ENCODE assay signal across 14 cellular contexts in genomic region chr2:97653874-97654273, GRCh38. TPM values are rescaled to one million over a fixed set of nuclear protein-coding genes. Genes with fewer than 3 reads are reported as not detected.
DNase-seq lines count a peak whose midpoint lies in the region; ATAC-seq and TF ChIP-seq lines count a peak whose summit lies in the region.
"Had no signal": no experiment of that assay in that cellular context is flagged by ENCODE, and none has a peak within 500 bp of the region (broad histone marks: within the 10 kb centered on the region; RNA-seq: fewer than 3 reads in every experiment).

No MANE protein-coding gene starts in this region.

- no peak for ATAC-seq in CD8-positive, alpha-beta T cell

- H2AK5ac ChIP-seq in mesenchymal stem cell (ENCODE audit: low read length, severe bottlenecking): no peak overlapping the region

- no peaks in the 10 kb centered on the region for H3K27me3 Mint-ChIP-seq in CD14-positive monocyte (ENCODE audit: low read depth in 3 of 3)
- no peaks in the 10 kb centered on the region for H3K27me3 Mint-ChIP-seq in CD8-positive, alpha-beta T cell (ENCODE audit: low read depth)
- H3K27me3 Mint-ChIP-seq in activated T-helper 2 cell treated with anti-CD3 and anti-CD28 coated beads, Interferon-gamma antibody, Interleukin-2, Interleukin-4, amounts not matched to agents 10 μg/mL and 5 μg/mL and 100 μg/mL, durations not matched to agents 14 hours and 24 hours and 36 hours (ENCODE audit: low read depth): no peaks in the 10 kb centered on the region

- no peak overlapping the region for H2BK120ac ChIP-seq in mesenchymal stem cell (ENCODE audit: low read depth, low read length)

- intact Hi-C loops in CD14-positive monocyte (cut with micrococcal nuclease): no loop called here
- intact Hi-C loops in CD8-positive, alpha-beta T cell (cut with DNase I, micrococcal nuclease): no loop called here
- intact Hi-C loops in activated T-helper 2 cell treated with anti-CD3 and anti-CD28 coated beads, Interferon-gamma antibody, Interleukin-2, Interleukin-4, amounts not matched to agents 10 μg/mL and 5 μg/mL and 100 μg/mL, durations not matched to agents 14 hours and 24 hours and 36 hours (cut with micrococcal nuclease): no loop called here

- H2BK12ac ChIP-seq in mesenchymal stem cell (ENCODE audit: low read length in 2 of 2): no peak overlapping the region

- no peak overlapping the region for H3K23ac ChIP-seq in mesenchymal stem cell (ENCODE audit: low read length in 2 of 2)

- H3K27ac Mint-ChIP-seq in CD14-positive monocyte: peak overlapping the region in 4 of 7 donors; percentile 23 to 47 (median 36)
- peak overlapping the region; percentile 60 for H3K27ac Mint-ChIP-seq in CD8-positive, alpha-beta T cell
- peak overlapping the region; percentile 55 for H3K27ac Mint-ChIP-seq in activated T-helper 2 cell treated with anti-CD3 and anti-CD28 coated beads, Interferon-gamma antibody, Interleukin-2, Interleukin-4, amounts not matched to agents 10 μg/mL and 5 μg/mL and 100 μg/mL, durations not matched to agents 14 hours and 24 hours and 36 hours

- DNase-seq in CD14-positive monocyte (ENCODE audit: low spot score): no peak
- no peak for DNase-seq in CD8-positive, alpha-beta T cell
- DNase-seq in activated T-helper 2 cell treated with anti-CD3 and anti-CD28 coated beads, Interferon-gamma antibody, Interleukin-2, Interleukin-4, amounts not matched to agents 10 μg/mL and 5 μg/mL and 100 μg/mL, durations not matched to agents 14 hours and 24 hours and 36 hours (ENCODE audit: low spot score): no peak
- no peak for DNase-seq in mesenchymal stem cell
- DNase-seq in UCSD-AML1 (lab: John Stamatoyannopoulos, UW; ENCODE audit: unreplicated experiment): no peak
- DNase-seq: BE2C, Kasumi-1, NCI-H1930, NCI-H2171 treated with DMSO at 0.1 percent for 48 hours, NCI-H774, Peyer's patch, Right ventricle myocardium superior, SK-N-SH had no signal

- H3K79me1 ChIP-seq in mesenchymal stem cell (replicated peaks; ENCODE audit: low read length, poor library complexity, severe bottlenecking): peaks cover 14% of the 10 kb centered on the region

- TF ChIP-seq CTCF in CD14-positive monocyte (IDR thresholded peaks at IDR 0.05): no peak
- no peak for TF ChIP-seq CTCF in CD8-positive, alpha-beta T cell (IDR thresholded peaks at IDR 0.05)

- POLR2A ChIA-PET in CD8-positive, alpha-beta T cell (lab: Charles Lee): interaction anchor here (10.7 kb wide), 1 partner anchor 9 kb away, joined by 153 read pairs; the partner anchor contains the start of gene ACTR1B

- H3K4me1 ChIP-seq in CD8-positive, alpha-beta T cell (ENCODE audit: insufficient read depth, low read length): no peaks in the 10 kb centered on the region
- H3K4me1 ChIP-seq in mesenchymal stem cell (ENCODE audit: control insufficient read depth, insufficient read depth, low read depth, low read length): no peaks in the 10 kb centered on the region
- H3K4me1 ChIP-seq: BE2C had no signal

- no peak overlapping the region for H3K4me3 ChIP-seq in CD8-positive, alpha-beta T cell (ENCODE audit: low read depth, low read length)
- H3K4me3 ChIP-seq in mesenchymal stem cell (ENCODE audit: insufficient read depth in 1 of 2, low read depth in 1 of 2, low read length in 2 of 2): no peak overlapping the region
- H3K4me3 ChIP-seq: Peyer's patch had no signal

- no peak overlapping the region for H3K4me2 ChIP-seq in mesenchymal stem cell (ENCODE audit: low read length, poor library complexity, severe bottlenecking)
- H3K4me2 ChIP-seq: SK-N-SH had no signal

- no peak overlapping the region for H4K8ac ChIP-seq in mesenchymal stem cell (ENCODE audit: low read length)

- H3K4ac ChIP-seq in mesenchymal stem cell (ENCODE audit: low read depth in 1 of 2, low read length in 2 of 2): no peak overlapping the region

- no peak overlapping the region for H2BK5ac ChIP-seq in mesenchymal stem cell (ENCODE audit: low read depth, low read length, poor library complexity, severe bottlenecking)

- H3K18ac ChIP-seq in mesenchymal stem cell (ENCODE audit: low read depth in 1 of 2, low read length in 2 of 2): no peak overlapping the region

- H4K91ac ChIP-seq in mesenchymal stem cell (ENCODE audit: low read length): no peak overlapping the region

- H3K9ac ChIP-seq in mesenchymal stem cell (ENCODE audit: low read length): no peak overlapping the region
- H3K9ac ChIP-seq: SK-N-SH had no signal

- H3K36me3 ChIP-seq in CD8-positive, alpha-beta T cell (ENCODE audit: insufficient read depth, low read length): peaks cover 27% of the 10 kb centered on the region
- peaks cover 61 to 79% of the 10 kb centered on the region in 2 experiments for H3K36me3 ChIP-seq in mesenchymal stem cell (ENCODE audit: control insufficient read depth in 1 of 2, insufficient read depth in 2 of 2, low read depth in 1 of 2, low read length in 2 of 2)
- H3K36me3 ChIP-seq: BE2C had no signal

- H2AFZ ChIP-seq in mesenchymal stem cell (ENCODE audit: low read depth, low read length): no peak overlapping the region

- no peaks in the 10 kb centered on the region for H3K9me3 ChIP-seq in CD8-positive, alpha-beta T cell (ENCODE audit: low read length)
- peaks cover 18% of the 10 kb centered on the region for H3K9me3 ChIP-seq in mesenchymal stem cell (ENCODE audit: control insufficient read depth, low read length)
- H3K9me3 ChIP-seq: BE2C, Peyer's patch, SK-N-SH had no signal

- H3K36me3 Mint-ChIP-seq in CD14-positive monocyte: peaks cover 43 to 60% of the 10 kb centered on the region in 2 donors
- H3K36me3 Mint-ChIP-seq in CD8-positive, alpha-beta T cell: peaks cover 51% of the 10 kb centered on the region
- peaks cover 71% of the 10 kb centered on the region for H3K36me3 Mint-ChIP-seq in activated T-helper 2 cell treated with anti-CD3 and anti-CD28 coated beads, Interferon-gamma antibody, Interleukin-2, Interleukin-4, amounts not matched to agents 10 μg/mL and 5 μg/mL and 100 μg/mL, durations not matched to agents 14 hours and 24 hours and 36 hours (ENCODE audit: low read depth)

- no peak overlapping the region for H3K27ac ChIP-seq in CD8-positive, alpha-beta T cell (ENCODE audit: low read depth, low read length)
- H3K27ac ChIP-seq in mesenchymal stem cell (ENCODE audit: low read length, poor library complexity, severe bottlenecking): no peak overlapping the region
- H3K27ac ChIP-seq: Peyer's patch had no signal

- peaks cover 5% of the 10 kb centered on the region for H3K4me1 Mint-ChIP-seq in CD14-positive monocyte
- H3K4me1 Mint-ChIP-seq in CD8-positive, alpha-beta T cell (ENCODE audit: low read depth): no peaks in the 10 kb centered on the region
- H3K4me1 Mint-ChIP-seq in activated T-helper 2 cell treated with anti-CD3 and anti-CD28 coated beads, Interferon-gamma antibody, Interleukin-2, Interleukin-4, amounts not matched to agents 10 μg/mL and 5 μg/mL and 100 μg/mL, durations not matched to agents 14 hours and 24 hours and 36 hours (ENCODE audit: low read depth): peaks cover 18% of the 10 kb centered on the region

- H3K9me3 Mint-ChIP-seq in CD14-positive monocyte: peaks cover 0 to 4% (median 2%) of the 10 kb centered on the region in 7 donors
- no peaks in the 10 kb centered on the region for H3K9me3 Mint-ChIP-seq in CD8-positive, alpha-beta T cell
- no peaks in the 10 kb centered on the region for H3K9me3 Mint-ChIP-seq in activated T-helper 2 cell treated with anti-CD3 and anti-CD28 coated beads, Interferon-gamma antibody, Interleukin-2, Interleukin-4, amounts not matched to agents 10 μg/mL and 5 μg/mL and 100 μg/mL, durations not matched to agents 14 hours and 24 hours and 36 hours

- no peak overlapping the region for H2BK15ac ChIP-seq in mesenchymal stem cell (ENCODE audit: low read depth, poor library complexity, severe bottlenecking)

- H3K4me3 Mint-ChIP-seq in CD14-positive monocyte: no peak overlapping the region
- H3K4me3 Mint-ChIP-seq in CD8-positive, alpha-beta T cell: no peak overlapping the region
- H3K4me3 Mint-ChIP-seq in activated T-helper 2 cell treated with anti-CD3 and anti-CD28 coated beads, Interferon-gamma antibody, Interleukin-2, Interleukin-4, amounts not matched to agents 10 μg/mL and 5 μg/mL and 100 μg/mL, durations not matched to agents 14 hours and 24 hours and 36 hours (ENCODE audit: low read depth): no peak overlapping the region

- CTCF ChIA-PET in CD8-positive, alpha-beta T cell (lab: Charles Lee): interaction anchor here (1.3 kb wide), 2 partner anchors 42 to 46 kb away, joined by 3 read pairs; no protein-coding TSS in a partner anchor

- no peak overlapping the region for H3K14ac ChIP-seq in mesenchymal stem cell (ENCODE audit: low read length in 2 of 2)

- no peaks in the 10 kb centered on the region for H3K27me3 ChIP-seq in CD8-positive, alpha-beta T cell (ENCODE audit: insufficient read depth, low read length)
- no peaks in the 10 kb centered on the region for H3K27me3 ChIP-seq in mesenchymal stem cell (ENCODE audit: control insufficient read depth in 1 of 2, insufficient read depth in 1 of 2, low read length in 2 of 2)
- H3K27me3 ChIP-seq: BE2C, Peyer's patch had no signal

- 100% methylated on average over 1 of the region's 1 CpG for WGBS in mesenchymal stem cell

RNA-seq across cellular contexts. Expression of gene COX5B, which starts 8.0 kb away (rescaled TPM):
- 100 to 1,000 TPM; 546 to 598 TPM for polyA plus RNA-seq in CD14-positive monocyte
- total RNA-seq in CD8-positive, alpha-beta T cell: 100 to 1,000 TPM; 115 to 117 TPM
- total RNA-seq in activated T-helper 2 cell treated with anti-CD3 and anti-CD28 coated beads, Interferon-gamma antibody, Interleukin-2, Interleukin-4, amounts not matched to agents 10 μg/mL and 5 μg/mL and 100 μg/mL, durations not matched to agents 14 hours and 24 hours and 36 hours: 217 and 237 TPM in 2 replicates
- polyA plus RNA-seq in mesenchymal stem cell (2013, experiment 1 of 2): 242 TPM
- 244 TPM for polyA plus RNA-seq in mesenchymal stem cell (2013, experiment 2 of 2)

RNA-seq across cellular contexts. Expression of gene ACTR1B, which starts 10.0 kb away (rescaled TPM):
- 1 to 10 TPM; 8.9 to 9.9 TPM for polyA plus RNA-seq in CD14-positive monocyte
- total RNA-seq in CD8-positive, alpha-beta T cell: 10 to 100 TPM; 81.9 to 82.1 TPM
- total RNA-seq in activated T-helper 2 cell treated with anti-CD3 and anti-CD28 coated beads, Interferon-gamma antibody, Interleukin-2, Interleukin-4, amounts not matched to agents 10 μg/mL and 5 μg/mL and 100 μg/mL, durations not matched to agents 14 hours and 24 hours and 36 hours: 142 and 147 TPM in 2 replicates
- polyA plus RNA-seq in mesenchymal stem cell (2013, experiment 1 of 2): 29.7 TPM
- 29.4 TPM for polyA plus RNA-seq in mesenchymal stem cell (2013, experiment 2 of 2)

RNA-seq across cellular contexts. Expression of gene C2orf92, which starts 15.6 kb away (rescaled TPM):
- polyA plus RNA-seq in CD14-positive monocyte: not detected
- total RNA-seq in CD8-positive, alpha-beta T cell: 1 to 10 TPM; 7.1 to 7.8 TPM
- 17.2 and 21.8 TPM in 2 replicates for total RNA-seq in activated T-helper 2 cell treated with anti-CD3 and anti-CD28 coated beads, Interferon-gamma antibody, Interleukin-2, Interleukin-4, amounts not matched to agents 10 μg/mL and 5 μg/mL and 100 μg/mL, durations not matched to agents 14 hours and 24 hours and 36 hours
- 1.5 TPM for polyA plus RNA-seq in mesenchymal stem cell (2013, experiment 1 of 2)
- 1.9 TPM for polyA plus RNA-seq in mesenchymal stem cell (2013, experiment 2 of 2)

RNA-seq across cellular contexts. Expression of gene ZAP70, which starts 59.5 kb away (rescaled TPM):
- under 1 TPM; 0.30 to 0.38 TPM for polyA plus RNA-seq in CD14-positive monocyte
- total RNA-seq in CD8-positive, alpha-beta T cell: 100 to 1,000 TPM; 487 to 512 TPM
- 231 and 234 TPM in 2 replicates for total RNA-seq in activated T-helper 2 cell treated with anti-CD3 and anti-CD28 coated beads, Interferon-gamma antibody, Interleukin-2, Interleukin-4, amounts not matched to agents 10 μg/mL and 5 μg/mL and 100 μg/mL, durations not matched to agents 14 hours and 24 hours and 36 hours
- 0.48 TPM for polyA plus RNA-seq in mesenchymal stem cell (2013, experiment 1 of 2)
- polyA plus RNA-seq in mesenchymal stem cell (2013, experiment 2 of 2): 0.74 TPM
- total RNA-seq: NCI-H460 had no signal
